8 cellular contexts compared by ENCODE assay signal in the genomic region with DNA sequence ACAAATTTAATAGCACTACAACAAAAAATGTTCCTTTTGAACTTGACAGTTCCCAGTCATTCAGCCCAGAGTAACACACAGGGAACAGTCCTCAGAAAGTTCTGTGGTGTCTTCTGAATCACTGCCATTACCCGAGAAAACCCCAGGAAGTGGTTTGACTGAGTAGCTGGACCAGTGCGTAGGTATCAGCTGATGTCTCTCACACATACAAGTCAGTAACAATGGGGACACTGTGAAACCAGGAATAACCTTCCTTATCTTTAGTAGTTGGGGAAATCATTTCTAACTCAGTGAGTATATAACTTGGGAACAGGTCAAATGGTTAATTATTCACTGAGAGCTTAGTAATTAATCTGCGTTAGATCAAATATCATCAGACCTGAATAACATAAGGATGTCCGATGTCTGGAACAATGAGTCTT.
A peak's percentile ranks its signal among the peaks of the same experiment; 100 is the strongest.
DNase-seq lines count a peak whose midpoint lies in the region; ATAC-seq and TF ChIP-seq lines count a peak whose summit lies in the region.

No MANE protein-coding gene starts in this region.

- TF ChIP-seq POLR2A in upper lobe of left lung (IDR thresholded peaks at IDR 0.05), result no peak

- 33 to 35% methylated on average over 4 of the region's 4 CpGs for WGBS in lung, 2 donors
- WGBS in upper lobe of left lung, 2 donors, result 22% methylated on average over 2 to 4 of the region's 4 CpGs

- no peak overlapping the region for H3K27ac ChIP-seq in RWPE1
- peak overlapping the region in 1 of 2 donors; percentile 87 for H3K27ac ChIP-seq in lung (ENCODE audit: low read depth in 1 of 2, low read length in 1 of 2)
- H3K27ac ChIP-seq in upper lobe of left lung, result peak overlapping the region in 3 of 4 donors; percentile 8 to 55 (median 17)

- no peaks in the 10 kb centered on the region for H3K36me3 ChIP-seq in lung (ENCODE audit: control insufficient read depth in 2 of 2, insufficient read depth in 2 of 2, low read length in 2 of 2)
- no peaks in the 10 kb centered on the region for H3K36me3 ChIP-seq in upper lobe of left lung

- H3K4me1 ChIP-seq in lung (ENCODE audit: control insufficient read depth in 2 of 2, insufficient read depth in 2 of 2, low read length in 2 of 2) (peaks cover 1 to 39% of the 10 kb centered on the region in 2 donors), upper lobe of left lung (peaks cover 25 to 35% (median 28%) of the 10 kb centered on the region in 4 donors)

- no peaks in the 10 kb centered on the region for H3K9me3 ChIP-seq in lung (ENCODE audit: control insufficient read depth in 2 of 2, insufficient read depth in 1 of 2, low read length in 1 of 2)
- no peaks in the 10 kb centered on the region for H3K9me3 ChIP-seq in upper lobe of left lung

- CTCF ChIA-PET in RWPE1 (lab: Yijun Ruan, JAX), result interaction anchor here (0.6 kb wide), 1 partner anchor 18 kb away, joined by 3 read pairs; no protein-coding TSS in a partner anchor

- TF ChIP-seq EP300 in upper lobe of left lung (IDR thresholded peaks at IDR 0.05), result peak in 3 of 4 donors; percentile 41 to 91 (median 44)

- H3K4me3 ChIP-seq in cardiac fibroblast (replicated peaks in 1 of 2; ENCODE audit: low read depth in 2 of 2, low read length in 2 of 2) (no peak overlapping the region), lung (no peak overlapping the region), upper lobe of left lung (no peak overlapping the region)

- DNase-seq in RWPE1 (ENCODE audit: low spot score), result peak; percentile 31
- peak; percentile 91 to 95 for DNase-seq in cardiac fibroblast (ENCODE audit: low read depth in 2 of 2)
- DNase-seq in lung (ENCODE audit: low spot score), result no peak
- peak in 1 of 2 donors; percentile 59 for DNase-seq in upper lobe of left lung
- no peak for DNase-seq in NCI-H2227 (lab: John Stamatoyannopoulos, UW; ENCODE audit: unreplicated experiment)
- DNase-seq in NCI-H2227 treated with DMSO at 0.1 percent for 48 hours (lab: John Stamatoyannopoulos, UW), result no peak

- ATAC-seq in GM18517 (IDR thresholded peaks at IDR 0.05; ENCODE audit: unreplicated experiment), result peak; percentile 81
- peak; percentile 92 for ATAC-seq in HG02759 (IDR thresholded peaks at IDR 0.05; ENCODE audit: unreplicated experiment)
- ATAC-seq in lung (ENCODE audit: insufficient read depth, low FRiP score), result peak; percentile 49
- ATAC-seq in upper lobe of left lung (ENCODE audit: low FRiP score in 2 of 2), result peak; percentile 75 to 77

- H3K27me3 ChIP-seq in lung (ENCODE audit: control insufficient read depth, insufficient read depth) (no peaks in the 10 kb centered on the region), upper lobe of left lung (no peaks in the 10 kb centered on the region)

- TF ChIP-seq CTCF in RWPE1 (conservative IDR thresholded peaks at IDR 0.05; ENCODE audit: low read depth), result no peak
- TF ChIP-seq CTCF in cardiac fibroblast (IDR thresholded peaks at IDR 0.05; ENCODE audit: low read depth, low read length), result no peak
- no peak for TF ChIP-seq CTCF in lung (IDR thresholded peaks at IDR 0.05; ENCODE audit: control extremely low read depth, extremely low read depth)
- no peak for TF ChIP-seq CTCF in upper lobe of left lung (IDR thresholded peaks at IDR 0.05)

- POLR2A ChIA-PET in RWPE1 (lab: Yijun Ruan, JAX; ENCODE audit: low non-redundant PET), result no interaction called here

Comparison
In these comparisons a context has a peak if more than half of its experiments do, and no peak if none do; other contexts are left out.
1. DNase-seq: peak in RWPE1 (single experiment) and cardiac fibroblast (2 of 2); none in lung (single experiment), NCI-H2227 (single experiment) and NCI-H2227 treated with DMSO at 0.1 percent for 48 hours (single experiment).
2. Peak in every context shown above with its lines, with median percentiles within 50 percentile points of each other: ATAC-seq.